ENCODE assay signal across 2 cellular contexts in genomic region chr2:174240097-174240496, GRCh38.
TF ChIP-seq lines count a peak whose summit lies in the region.

No MANE protein-coding gene starts in this region.

TF ChIP-seq in HepG2, 621 proteins besides CTCF, POLR2A, EP300 and RAD21:
- TF ChIP-seq ZNF160 (CRISPR knock-in tag; IDR thresholded peaks at IDR 0.05) (no peak), ZNF121 (CRISPR knock-in tag; IDR thresholded peaks at IDR 0.05) (peak; percentile 68)

TF ChIP-seq in GM12878, 131 proteins besides CTCF, POLR2A, EP300 and RAD21:
- TF ChIP-seq BCL3 (IDR thresholded peaks at IDR 0.05; ENCODE audit: borderline replicate concordance, insufficient read depth, low read depth, low read length, poor library complexity, severe bottlenecking) (no peak), GATAD2B (conservative IDR thresholded peaks at IDR 0.05; ENCODE audit: low read depth) (no peak), SREBF2 (IDR thresholded peaks at IDR 0.05; ENCODE audit: low read length) (no peak), NRF1 (conservative IDR thresholded peaks at IDR 0.05; ENCODE audit: low read depth, low read length) (no peak), CREB1 (IDR thresholded peaks at IDR 0.05; ENCODE audit: low read depth) (no peak), TAF1 (IDR thresholded peaks at IDR 0.05; ENCODE audit: borderline replicate concordance, low read depth, low read length) (no peak), ZNF384 (IDR thresholded peaks at IDR 0.05; ENCODE audit: borderline replicate concordance, low read depth, low read length) (no peak), SMC3 (IDR thresholded peaks at IDR 0.05; ENCODE audit: borderline replicate concordance, low read length) (no peak), MEF2A (IDR thresholded peaks at IDR 0.05; ENCODE audit: insufficient read depth, low read depth, low read length) (no peak), RELA (IDR thresholded peaks at IDR 0.05; ENCODE audit: borderline replicate concordance, partially characterized antibody) (no peak), POLR2AphosphoS5 (IDR thresholded peaks at IDR 0.05; ENCODE audit: low read length) (no peak), GABPA (IDR thresholded peaks at IDR 0.05; ENCODE audit: low read depth) (no peak), BACH1 (IDR thresholded peaks at IDR 0.05; ENCODE audit: borderline replicate concordance) (no peak), IKZF2 (IDR thresholded peaks at IDR 0.05) (no peak), PAX5 (IDR thresholded peaks at IDR 0.05; ENCODE audit: borderline replicate concordance, low read depth, low read length) (no peak), BHLHE40 (IDR thresholded peaks at IDR 0.05; ENCODE audit: borderline replicate concordance in 1 of 2, low read depth in 2 of 2, low read length in 1 of 2) (no peak), POU2F2 (IDR thresholded peaks at IDR 0.05; ENCODE audit: borderline replicate concordance, low read depth, low read length) (no peak), MYC (IDR thresholded peaks at IDR 0.05; ENCODE audit: insufficient read depth, insufficient read length, insufficient replicate concordance, low read length, severe bottlenecking) (no peak), TBL1XR1 (IDR thresholded peaks at IDR 0.05; ENCODE audit: low read depth, low read length) (no peak), SMAD5 (IDR thresholded peaks at IDR 0.05; ENCODE audit: low read depth) (no peak)
TF ChIP-seq in GM12878: peak in this region for 0.
